Comparison of ENCODE assay signal across 14 cellular contexts in genomic region chr15:67997996-67998395, GRCh38. TPM values are rescaled to one million over a fixed set of nuclear protein-coding genes. Genes with fewer than 3 reads are reported as not detected.
DNase-seq lines count a peak whose midpoint lies in the region; ATAC-seq, FAIRE-seq and TF ChIP-seq lines count a peak whose summit lies in the region.
"Had no signal": no experiment of that assay in that cellular context is flagged by ENCODE, and none has a peak within 500 bp of the region (broad histone marks: within the 10 kb centered on the region; RNA-seq: fewer than 3 reads in every experiment).

No MANE protein-coding gene starts in this region.

- ATAC-seq in naive thymus-derived CD8-positive, alpha-beta T cell: no peak
- no peak for ATAC-seq in Right ventricle myocardium inferior
- ATAC-seq: activated naive CD8-positive, alpha-beta T cell treated with anti-CD3 and anti-CD28 coated beads, Interleukin-2, amount 50 U/mL, for 24 hours; left lobe of liver had no signal

- WGBS in small intestine, 3 donors: 86 to 96% (median 93%) methylated on average over 1 of the region's 1 CpG

- no peak for FAIRE-seq in small intestine (lab: Jason Lieb, UNC)
- no peak for FAIRE-seq in RCC 7860 (lab: Jason Lieb, UNC)

- no peaks in the 10 kb centered on the region for H3K9me3 Mint-ChIP-seq in naive thymus-derived CD8-positive, alpha-beta T cell
- H3K9me3 Mint-ChIP-seq: activated naive CD8-positive, alpha-beta T cell treated with anti-CD3 and anti-CD28 coated beads, Interleukin-2, amount 50 U/mL, for 24 hours had no signal

- peaks cover 0 to 2% of the 10 kb centered on the region in 2 donors for H3K4me1 ChIP-seq in small intestine (ENCODE audit: control insufficient read depth in 2 of 2, insufficient read depth in 1 of 2, low read depth in 1 of 2, low read length in 1 of 2)

- peak overlapping the region; percentile 57 for H3K27ac ChIP-seq in RWPE1
- H3K27ac ChIP-seq in small intestine (ENCODE audit: low read depth in 1 of 2, low read length in 1 of 2): peak overlapping the region; percentile 9 to 21
- H3K27ac ChIP-seq: dorsolateral prefrontal cortex had no signal

- no peaks in the 10 kb centered on the region for H3K27me3 ChIP-seq in small intestine (ENCODE audit: control insufficient read depth in 2 of 2, insufficient read depth in 2 of 2, low read length in 2 of 2)
- H3K27me3 ChIP-seq: dorsolateral prefrontal cortex had no signal

- DNase-seq in HS-27A (ENCODE audit: low read depth): peak; percentile 66
- DNase-seq in RWPE1 (ENCODE audit: low spot score): peak; percentile 81
- peak; percentile 72 for DNase-seq in fibroblast of mammary gland (ENCODE audit: low read depth)
- DNase-seq in small intestine: peak; percentile 84
- DNase-seq in naive thymus-derived CD8-positive, alpha-beta T cell: no peak
- no peak for DNase-seq in Right ventricle myocardium inferior (ENCODE audit: missing footprints)
- no peak for DNase-seq in RCC 7860 (ENCODE audit: low spot score)
- DNase-seq: activated naive CD8-positive, alpha-beta T cell treated with anti-CD3 and anti-CD28 coated beads, Interleukin-2, amount 50 U/mL, for 24 hours; Caco-2; NCI-H187; nephron progenitor cell had no signal

- no peak overlapping the region for H3K4me3 Mint-ChIP-seq in naive thymus-derived CD8-positive, alpha-beta T cell
- H3K4me3 Mint-ChIP-seq: activated naive CD8-positive, alpha-beta T cell treated with anti-CD3 and anti-CD28 coated beads, Interleukin-2, amount 50 U/mL, for 24 hours; nephron progenitor cell had no signal

- TF ChIP-seq CTCF in RWPE1 (conservative IDR thresholded peaks at IDR 0.05; ENCODE audit: low read depth) (no peak), fibroblast of mammary gland (conservative IDR thresholded peaks at IDR 0.05; ENCODE audit: control insufficient read depth, insufficient read depth, low read depth, low read length) (no peak)

- H3K27me3 Mint-ChIP-seq in naive thymus-derived CD8-positive, alpha-beta T cell: peaks cover 0 to 3% (median 0%) of the 10 kb centered on the region in 5 donors
- H3K27me3 Mint-ChIP-seq: activated naive CD8-positive, alpha-beta T cell treated with anti-CD3 and anti-CD28 coated beads, Interleukin-2, amount 50 U/mL, for 24 hours had no signal

- no peaks in the 10 kb centered on the region for H3K4me1 Mint-ChIP-seq in naive thymus-derived CD8-positive, alpha-beta T cell
- H3K4me1 Mint-ChIP-seq: activated naive CD8-positive, alpha-beta T cell treated with anti-CD3 and anti-CD28 coated beads, Interleukin-2, amount 50 U/mL, for 24 hours had no signal

- no peaks in the 10 kb centered on the region for H3K36me3 Mint-ChIP-seq in naive thymus-derived CD8-positive, alpha-beta T cell

- H3K27ac Mint-ChIP-seq in naive thymus-derived CD8-positive, alpha-beta T cell: no peak overlapping the region
- H3K27ac Mint-ChIP-seq: activated naive CD8-positive, alpha-beta T cell treated with anti-CD3 and anti-CD28 coated beads, Interleukin-2, amount 50 U/mL, for 24 hours had no signal

- POLR2A ChIA-PET in RWPE1 (lab: Yijun Ruan, JAX; ENCODE audit: low non-redundant PET): no interaction called here
- POLR2A ChIA-PET in naive thymus-derived CD8-positive, alpha-beta T cell (lab: Charles Lee): no interaction called here

- H3K4me3 ChIP-seq in fibroblast of mammary gland (ENCODE audit: control insufficient read depth, low read depth, low read length) (no peak overlapping the region), small intestine (ENCODE audit: low read depth in 1 of 2, low read length in 2 of 2) (no peak overlapping the region)
- H3K4me3 ChIP-seq: dorsolateral prefrontal cortex, skin epidermis had no signal

- H3K9me3 ChIP-seq in small intestine (ENCODE audit: control insufficient read depth, low read depth): no peaks in the 10 kb centered on the region
- H3K9me3 ChIP-seq: Caco-2 had no signal

- CTCF ChIA-PET in RWPE1 (lab: Yijun Ruan, JAX): interaction anchor here (0.6 to 1.2 kb wide), 3 partner anchors 16 to 157 kb away, joined by 3 to 5 read pairs (median 4); no protein-coding TSS in a partner anchor

- intact Hi-C loops in Right ventricle myocardium inferior (cut with DNase I): no loop called here

- H3K36me3 ChIP-seq in small intestine (ENCODE audit: control insufficient read depth in 2 of 2, insufficient read depth in 2 of 2, low read length in 2 of 2): no peaks in the 10 kb centered on the region

RNA-seq across cellular contexts. Expression of gene PIAS1, which starts 56.1 kb away (rescaled TPM):
- 10 to 100 TPM in 2 of 3 donors, 1 to 10 TPM in 1; 9.0 to 22.1 (median 17.8) TPM for polyA plus RNA-seq in small intestine
- 10 to 100 TPM; 90.0 to 94.1 TPM for total RNA-seq in naive thymus-derived CD8-positive, alpha-beta T cell
- 100 to 1,000 TPM; 120 to 149 (median 138) TPM for polyA plus RNA-seq in naive thymus-derived CD8-positive, alpha-beta T cell
- 26.1 TPM for total RNA-seq in Right ventricle myocardium inferior

Comparison
In these comparisons a context has a peak if more than half of its experiments do, and no peak if none do; other contexts are left out.
1. DNase-seq: peak in HS-27A (single experiment), RWPE1 (single experiment), fibroblast of mammary gland (single experiment) and small intestine (single experiment); none in naive thymus-derived CD8-positive, alpha-beta T cell (0 of 10), Right ventricle myocardium inferior (single experiment) and RCC 7860 (single experiment).